Comparison of ENCODE assay signal across 8 cellular contexts in the genomic region with DNA sequence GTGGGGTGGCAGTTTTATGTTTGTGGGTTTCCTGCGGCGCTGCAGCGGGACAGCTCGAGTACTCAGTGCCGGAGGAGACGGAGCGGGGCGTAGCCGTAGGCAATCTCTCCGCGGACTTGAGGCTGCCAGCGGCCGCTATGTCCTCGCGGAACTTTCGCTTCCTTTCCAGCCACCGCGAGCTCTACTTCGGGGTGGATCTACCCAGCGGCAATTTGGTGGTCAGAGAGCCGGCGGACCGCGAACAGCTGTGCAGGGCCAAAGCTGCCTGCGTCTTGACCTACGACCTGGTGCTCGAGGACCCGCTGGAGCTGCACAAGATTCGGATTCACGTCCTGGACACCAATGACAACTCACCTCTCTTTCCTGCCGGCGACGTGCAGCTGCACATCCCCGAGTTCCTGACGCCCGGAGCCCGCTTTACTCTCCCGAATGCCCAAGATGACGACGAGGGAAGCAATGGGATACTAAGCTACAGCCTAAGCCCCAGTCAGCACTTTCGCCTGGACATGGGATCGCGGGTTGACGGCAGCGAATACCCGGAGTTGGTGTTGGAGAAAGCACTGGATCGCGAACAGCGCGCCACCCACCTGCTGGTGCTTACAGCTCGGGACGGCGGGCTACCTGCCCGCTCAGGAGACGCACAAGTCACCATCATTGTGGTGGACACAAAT. TPM values are rescaled to one million over a fixed set of nuclear protein-coding genes. Genes with fewer than 3 reads are reported as not detected.
DNase-seq lines count a peak whose midpoint lies in the region; ATAC-seq and TF ChIP-seq lines count a peak whose summit lies in the region.

No MANE protein-coding gene starts in this region.

- H3K9ac ChIP-seq in GM23248, result no peak overlapping the region

- no peaks in the 10 kb centered on the region for H3F3A ChIP-seq in GM23248 (ENCODE audit: insufficient read depth)

- in situ Hi-C loops in GM23248 (cut with MboI), result no loop called here

- 8% methylated on average over 47 to 55 of the region's 55 CpGs for WGBS in GM23248 (ENCODE audit: low coverage in 1 of 2, low lambda C conversion rate in 2 of 2, missing lambda C conversion rate in 2 of 2), 2 experiments

- H3K4me1 ChIP-seq in GM23248 (ENCODE audit: insufficient read depth) (no peaks in the 10 kb centered on the region), left ventricle myocardium inferior (peaks cover 19% of the 10 kb centered on the region)

- H3K9me3 ChIP-seq in GM23248 (ENCODE audit: low read depth) (no peaks in the 10 kb centered on the region), WERI-Rb-1 (ENCODE audit: severe bottlenecking) (no peaks in the 10 kb centered on the region), left ventricle myocardium inferior (replicated peaks) (no peaks in the 10 kb centered on the region)

- H3K36me3 ChIP-seq in GM23248 (ENCODE audit: low read depth), result no peaks in the 10 kb centered on the region
- H3K36me3 ChIP-seq in WERI-Rb-1, result peaks cover 2% of the 10 kb centered on the region; the same call in 1 of the 2 replicates
- no peaks in the 10 kb centered on the region for H3K36me3 ChIP-seq in left ventricle myocardium inferior

- intact Hi-C loops in left ventricle myocardium inferior (cut with micrococcal nuclease), result no loop called here

- H3K79me2 ChIP-seq in GM23248 (ENCODE audit: insufficient read depth), result no peaks in the 10 kb centered on the region

- no peak for ATAC-seq in GM19351 (IDR thresholded peaks at IDR 0.05; ENCODE audit: unreplicated experiment)

- peak overlapping the region; percentile 39 for H3K4me2 ChIP-seq in GM23248 (ENCODE audit: unreplicated experiment)

- H3K27ac ChIP-seq in GM23248, result no peak overlapping the region
- peak overlapping the region; percentile 55; the same call in 1 of the 2 replicates for H3K27ac ChIP-seq in WERI-Rb-1
- no peak overlapping the region for H3K27ac ChIP-seq in left ventricle myocardium inferior (replicated peaks)

- no peak for TF ChIP-seq CTCF in WERI-Rb-1 (IDR thresholded peaks at IDR 0.05; ENCODE audit: low read depth, low read length)
- TF ChIP-seq CTCF in left ventricle myocardium inferior (IDR thresholded peaks at IDR 0.05; ENCODE audit: borderline replicate concordance), result no peak
- TF ChIP-seq CTCF in retinal pigment epithelial cell (conservative IDR thresholded peaks at IDR 0.05; ENCODE audit: low read depth, low read length), result no peak

- DNase-seq in GM23248 (peak; percentile 37), WERI-Rb-1 (no peak), left ventricle myocardium inferior (peak; percentile 16), retinal pigment epithelial cell (ENCODE audit: low read depth) (no peak), RPMI8226 (no peak), SW480 (ENCODE audit: low spot score) (no peak)
- no peak for DNase-seq in activated CD4-positive, alpha-beta T cell treated with anti-CD3 and anti-CD28 coated beads, Interleukin-2, amount 50 U/mL, for 4 hours

- peak overlapping the region; percentile 67 for H2AFZ ChIP-seq in GM23248

- peaks cover 12% of the 10 kb centered on the region for H3K27me3 ChIP-seq in GM23248 (replicated peaks; ENCODE audit: insufficient read depth)
- H3K27me3 ChIP-seq in WERI-Rb-1 (ENCODE audit: insufficient read depth, low read depth, severe bottlenecking), result no peaks in the 10 kb centered on the region
- H3K27me3 ChIP-seq in left ventricle myocardium inferior (ENCODE audit: low read depth), result peaks cover 94% of the 10 kb centered on the region

- H3K9me2 ChIP-seq in GM23248 (ENCODE audit: insufficient read depth), result no peaks in the 10 kb centered on the region

- peak overlapping the region; percentile 42 for H3K4me3 ChIP-seq in GM23248
- H3K4me3 ChIP-seq in WERI-Rb-1 (ENCODE audit: low read depth, low read length), result peak overlapping the region; percentile 61
- H3K4me3 ChIP-seq in left ventricle myocardium inferior, result peak overlapping the region; percentile 64
- H3K4me3 ChIP-seq in retinal pigment epithelial cell (ENCODE audit: low read length), result peak overlapping the region; percentile 48

- no peaks in the 10 kb centered on the region for H4K20me1 ChIP-seq in GM23248 (ENCODE audit: insufficient read depth)

RNA-seq across cellular contexts. Expression of a gene that starts 0.9 kb away (rescaled TPM):
- 0.38 TPM in 1 of 2 replicates, not detected in the other for total RNA-seq in GM23248 (2014; rRNA removed; shearing (Covaris generic))
- polyA plus RNA-seq in GM23248 (2016; fragmentation: Nextera tagmentation; extraction: Ambion mirVana), result not detected in 2 replicates
- not detected for total RNA-seq in left ventricle myocardium inferior

RNA-seq across cellular contexts. Expression of a gene that starts 39.2 kb away (rescaled TPM):
- not detected in 2 replicates for total RNA-seq in GM23248 (2014; rRNA removed; shearing (Covaris generic))
- not detected in 2 replicates for polyA plus RNA-seq in GM23248 (2016; fragmentation: Nextera tagmentation; extraction: Ambion mirVana)
- 0.36 TPM for total RNA-seq in left ventricle myocardium inferior

RNA-seq across cellular contexts. Expression of a gene that starts 45.1 kb away (rescaled TPM):
- not detected in 2 replicates for total RNA-seq in GM23248 (2014; rRNA removed; shearing (Covaris generic))
- not detected in 2 replicates for polyA plus RNA-seq in GM23248 (2016; fragmentation: Nextera tagmentation; extraction: Ambion mirVana)
- total RNA-seq in left ventricle myocardium inferior, result not detected

RNA-seq across cellular contexts. Expression of a gene that starts 51.9 kb away (rescaled TPM):
- total RNA-seq in GM23248 (2014; rRNA removed; shearing (Covaris generic)), result not detected in 2 replicates
- not detected in 2 replicates for polyA plus RNA-seq in GM23248 (2016; fragmentation: Nextera tagmentation; extraction: Ambion mirVana)
- not detected for total RNA-seq in left ventricle myocardium inferior

RNA-seq across cellular contexts. Expression of a gene that starts 58.3 kb away (rescaled TPM):
- total RNA-seq in GM23248 (2014; rRNA removed; shearing (Covaris generic)), result not detected in 2 replicates
- not detected in 2 replicates for polyA plus RNA-seq in GM23248 (2016; fragmentation: Nextera tagmentation; extraction: Ambion mirVana)
- total RNA-seq in left ventricle myocardium inferior, result not detected

Comparison
In these comparisons a context has a peak if more than half of its experiments do, and no peak if none do; other contexts are left out.
1. DNase-seq: peak in GM23248 (single experiment) and left ventricle myocardium inferior (single experiment); none in WERI-Rb-1 (single experiment), retinal pigment epithelial cell (single experiment), RPMI8226 (single experiment), SW480 (single experiment) and activated CD4-positive, alpha-beta T cell treated with anti-CD3 and anti-CD28 coated beads, Interleukin-2, amount 50 U/mL, for 4 hours (0 of 2).
2. Peak in every context shown above with its lines, with median percentiles within 50 percentile points of each other: H3K4me3 ChIP-seq.